In genomic region chr4:23891064-23891421, GRCh38 we compare ENCODE assay signal across 15 cellular contexts. TPM values are rescaled to one million over a fixed set of nuclear protein-coding genes. Genes with fewer than 3 reads are reported as not detected.
DNase-seq lines count a peak whose midpoint lies in the region; ATAC-seq and TF ChIP-seq lines count a peak whose summit lies in the region.
"Had no signal": no experiment of that assay in that cellular context is flagged by ENCODE, and none has a peak within 500 bp of the region (broad histone marks: within the 10 kb centered on the region; RNA-seq: fewer than 3 reads in every experiment).

No MANE protein-coding gene starts in this region.

- H3K27me3 Mint-ChIP-seq in nephron (ENCODE audit: low read depth): peaks cover 16% of the 10 kb centered on the region
- peaks cover 15% of the 10 kb centered on the region for H3K27me3 Mint-ChIP-seq in activated naive CD8-positive, alpha-beta T cell treated with anti-CD3 and anti-CD28 coated beads, Interleukin-2, amount 50 U/mL, for 24 hours

- peaks cover 15% of the 10 kb centered on the region; the same call in 1 of the 2 replicates for H3K4me1 ChIP-seq in MM.1S (ENCODE audit: low read length)
- peaks cover 6% of the 10 kb centered on the region for H3K4me1 ChIP-seq in endocrine pancreas (ENCODE audit: control insufficient read depth, insufficient read depth, low read length)
- H3K4me1 ChIP-seq in thoracic aorta (ENCODE audit: control insufficient read depth in 1 of 2, low read depth in 2 of 2): peaks cover 0 to 18% of the 10 kb centered on the region in 2 donors

- H3K9ac ChIP-seq in MM.1S (ENCODE audit: low read length) (0 out of 2 replicates have a peak overlapping the region, but pooled peaks have one; percentile 54), endocrine pancreas (ENCODE audit: control insufficient read depth, insufficient read depth, low read length) (no peak overlapping the region)
- H3K9ac ChIP-seq: neural progenitor cell, SK-N-SH had no signal

- ATAC-seq in thoracic aorta (ENCODE audit: insufficient number of reproducible peaks, low FRiP score, low read depth) (no peak), GM19324 (IDR thresholded peaks at IDR 0.05; ENCODE audit: low FRiP score, unreplicated experiment) (no peak), HG03520 (IDR thresholded peaks at IDR 0.05; ENCODE audit: unreplicated experiment) (no peak)
- no peak for ATAC-seq in activated naive CD8-positive, alpha-beta T cell treated with anti-CD3 and anti-CD28 coated beads, Interleukin-2, amount 50 U/mL, for 24 hours
- ATAC-seq: WTC11 had no signal

- DNase-seq in MM.1S: no peak
- DNase-seq in thoracic aorta (ENCODE audit: low spot score): no peak
- DNase-seq in activated naive CD8-positive, alpha-beta T cell treated with anti-CD3 and anti-CD28 coated beads, Interleukin-2, amount 50 U/mL, for 24 hours: no peak
- DNase-seq: activated naive CD8-positive, alpha-beta T cell treated with anti-CD3 and anti-CD28 coated beads, Interleukin-2, amount 10 ng/mL, durations not matched to agents 7 days and 5 days; islet precursor cell; NCI-H2081; SK-N-SH; stimulated activated CD4-positive, alpha-beta T cell treated with anti-CD3 and anti-CD28 coated beads, Interleukin-1b, Interleukin-23, amount 100 ng/mL, for 48 hours had no signal

- H3K27ac ChIP-seq in MM.1S (ENCODE audit: low read length): peak overlapping the region; percentile 51; the same call in 1 of the 2 replicates
- no peak overlapping the region for H3K27ac ChIP-seq in thoracic aorta
- H3K27ac ChIP-seq: neural progenitor cell had no signal

- H3K27ac Mint-ChIP-seq in nephron: peak overlapping the region; percentile 15 to 86 (median 79)
- H3K27ac Mint-ChIP-seq in activated naive CD8-positive, alpha-beta T cell treated with anti-CD3 and anti-CD28 coated beads, Interleukin-2, amount 50 U/mL, for 24 hours: no peak overlapping the region
- H3K27ac Mint-ChIP-seq: activated naive CD8-positive, alpha-beta T cell treated with anti-CD3 and anti-CD28 coated beads, Interleukin-2, amount 10 ng/mL, durations not matched to agents 7 days and 5 days; CD14-positive monocyte; WTC11 had no signal

- H4K20me1 ChIP-seq in MM.1S (ENCODE audit: insufficient read depth, low read length): no peaks in the 10 kb centered on the region

- no peaks in the 10 kb centered on the region for H3K9me2 ChIP-seq in MM.1S (replicated peaks; ENCODE audit: insufficient read depth, low read length)
- H3K9me2 ChIP-seq: SK-N-SH had no signal

- 0 out of 2 replicates have a peak, but pooled peaks cover 3% of the 10 kb centered on the region for H3F3A ChIP-seq in MM.1S (ENCODE audit: insufficient read depth, low read length)

- H3K27me3 ChIP-seq in MM.1S (replicated peaks; ENCODE audit: insufficient read depth, low read length): no peaks in the 10 kb centered on the region
- no peaks in the 10 kb centered on the region for H3K27me3 ChIP-seq in endocrine pancreas (ENCODE audit: control insufficient read depth, insufficient read depth, low read length)
- no peaks in the 10 kb centered on the region for H3K27me3 ChIP-seq in thoracic aorta (replicated peaks; ENCODE audit: insufficient read depth)

- H3K79me2 ChIP-seq in MM.1S (ENCODE audit: low read length): peaks cover 38% of the 10 kb centered on the region

- H3K4me3 ChIP-seq in MM.1S (ENCODE audit: low read length) (peak overlapping the region; percentile 89), endocrine pancreas (ENCODE audit: control insufficient read depth, insufficient read depth, low read length) (peak overlapping the region; percentile 57), thoracic aorta (peak overlapping the region; percentile 71)

- peak overlapping the region; percentile 84 to 88 (median 86) for H3K4me3 Mint-ChIP-seq in nephron
- H3K4me3 Mint-ChIP-seq in activated naive CD8-positive, alpha-beta T cell treated with anti-CD3 and anti-CD28 coated beads, Interleukin-2, amount 50 U/mL, for 24 hours: no peak overlapping the region
- H3K4me3 Mint-ChIP-seq: activated naive CD8-positive, alpha-beta T cell treated with anti-CD3 and anti-CD28 coated beads, Interleukin-2, amount 10 ng/mL, durations not matched to agents 7 days and 5 days had no signal

- H2AFZ ChIP-seq in MM.1S (ENCODE audit: low read length): peak overlapping the region; percentile 73

- H3K36me3 Mint-ChIP-seq in nephron (ENCODE audit: low read depth): no peaks in the 10 kb centered on the region
- H3K36me3 Mint-ChIP-seq in activated naive CD8-positive, alpha-beta T cell treated with anti-CD3 and anti-CD28 coated beads, Interleukin-2, amount 50 U/mL, for 24 hours (ENCODE audit: low read depth): no peaks in the 10 kb centered on the region
- H3K36me3 Mint-ChIP-seq: activated naive CD8-positive, alpha-beta T cell treated with anti-CD3 and anti-CD28 coated beads, Interleukin-2, amount 10 ng/mL, durations not matched to agents 7 days and 5 days; CD14-positive monocyte; neural progenitor cell; WTC11 had no signal

- peak overlapping the region; percentile 78 for H3K4me2 ChIP-seq in MM.1S (ENCODE audit: low read depth, low read length)
- H3K4me2 ChIP-seq: SK-N-SH had no signal

- peaks cover 43% of the 10 kb centered on the region for H3K4me1 Mint-ChIP-seq in nephron
- no peaks in the 10 kb centered on the region for H3K4me1 Mint-ChIP-seq in activated naive CD8-positive, alpha-beta T cell treated with anti-CD3 and anti-CD28 coated beads, Interleukin-2, amount 50 U/mL, for 24 hours

- H3K9me3 ChIP-seq in MM.1S (replicated peaks; ENCODE audit: insufficient read depth, low read length) (no peaks in the 10 kb centered on the region), endocrine pancreas (ENCODE audit: control insufficient read depth, low read length) (no peaks in the 10 kb centered on the region), thoracic aorta (no peaks in the 10 kb centered on the region)
- H3K9me3 ChIP-seq: SK-N-SH had no signal

- H3K36me3 ChIP-seq in MM.1S (replicated peaks; ENCODE audit: insufficient read depth, low read length) (no peaks in the 10 kb centered on the region), endocrine pancreas (ENCODE audit: control insufficient read depth, insufficient read depth, low read length) (no peaks in the 10 kb centered on the region), thoracic aorta (no peaks in the 10 kb centered on the region)
- H3K36me3 ChIP-seq: neural progenitor cell had no signal

- no peaks in the 10 kb centered on the region for H3K9me3 Mint-ChIP-seq in nephron
- H3K9me3 Mint-ChIP-seq in activated naive CD8-positive, alpha-beta T cell treated with anti-CD3 and anti-CD28 coated beads, Interleukin-2, amount 50 U/mL, for 24 hours: peaks cover 6% of the 10 kb centered on the region
- H3K9me3 Mint-ChIP-seq: neural progenitor cell, WTC11 had no signal

- TF ChIP-seq CTCF in MM.1S (IDR thresholded peaks at IDR 0.05; ENCODE audit: low read length) (no peak), nephron (IDR thresholded peaks at IDR 0.05; ENCODE audit: unreplicated experiment in 3 of 3) (no peak), thoracic aorta (IDR thresholded peaks at IDR 0.05) (no peak)

RNA-seq across cellular contexts. Expression of gene PPARGC1A, which starts 1.2 kb away (rescaled TPM):
- 1 to 10 TPM in 1 of 2 donors, under 1 TPM in 1; 0.41 to 1.3 TPM for total RNA-seq in thoracic aorta
- total RNA-seq: activated naive CD8-positive, alpha-beta T cell treated with anti-CD3 and anti-CD28 coated beads, Interleukin-2, amount 10 ng/mL, durations not matched to agents 7 days and 5 days had no signal
